39 cellular contexts compared by ENCODE assay signal in genomic region chr12:60419986-60420385, GRCh38.
"Had no signal": no experiment of that assay in that cellular context is flagged by ENCODE, and none has a peak within 500 bp of the region (broad histone marks: within the 10 kb centered on the region; RNA-seq: fewer than 3 reads in every experiment).

No MANE protein-coding gene starts in this region.

- H3K27ac ChIP-seq: adrenal gland, ascending aorta, body of pancreas, brain microvascular endothelial cell, breast epithelium, cardiac muscle cell had no signal

- H3K4me3 Mint-ChIP-seq: activated naive CD4-positive, alpha-beta T cell treated with anti-CD3 and anti-CD28 coated beads for 36 hours; activated naive CD4-positive, alpha-beta T cell treated with anti-CD3 and anti-CD28 coated beads, Interleukin-2, amount 10 ng/mL, durations not matched to agents 7 days and 5 days; activated naive CD4-positive, alpha-beta T cell treated with anti-CD3 and anti-CD28 coated beads, Interleukin-2, amount 50 U/mL, for 24 hours; activated naive CD8-positive, alpha-beta T cell; activated naive CD8-positive, alpha-beta T cell treated with anti-CD3 and anti-CD28 coated beads for 36 hours; activated naive CD8-positive, alpha-beta T cell treated with anti-CD3 and anti-CD28 coated beads, Interleukin-2, amount 10 ng/mL, durations not matched to agents 7 days and 5 days; activated naive CD8-positive, alpha-beta T cell treated with anti-CD3 and anti-CD28 coated beads, Interleukin-2, amount 50 U/mL, for 24 hours; activated T-cell treated with anti-CD3 and anti-CD28 coated beads, Interleukin-2, amount 50 U/mL, for 24 hours; activated T-cell treated with anti-CD3 and anti-CD28 coated beads, Interleukin-2, amount 50 U/mL, for 4 hours; activated T-cell treated with anti-CD3 and anti-CD28 coated beads, Interleukin-2, amount 50 U/mL, for 72 hours; activated T-helper 1 cell treated with anti-CD3 and anti-CD28 coated beads, Interleukin-12 subunit alpha, Interleukin-12 subunit beta, Interleukin-2, Interleukin-4 antibody, amounts not matched to agents 30 ng/mL and 10 ng/mL and 1 ng/mL, durations not matched to agents 14 hours and 24 hours and 36 hours; activated T-helper 17 cell treated with anti-CD3 and anti-CD28 coated beads, Interleukin-2, amount 50 U/mL, for 72 hours; brain; central memory CD8-positive, alpha-beta T cell had no signal

- H3K4me1 ChIP-seq: adrenal gland, ascending aorta, body of pancreas, breast epithelium had no signal

- H3K4me3 ChIP-seq: adrenal gland, ascending aorta, body of pancreas, breast epithelium, cardiac muscle cell had no signal

- H3K27me3 Mint-ChIP-seq: activated naive CD4-positive, alpha-beta T cell treated with anti-CD3 and anti-CD28 coated beads, Interleukin-2, amount 10 ng/mL, durations not matched to agents 7 days and 5 days; activated naive CD4-positive, alpha-beta T cell treated with anti-CD3 and anti-CD28 coated beads, Interleukin-2, amount 50 U/mL, for 24 hours; activated naive CD8-positive, alpha-beta T cell; activated naive CD8-positive, alpha-beta T cell treated with anti-CD3 and anti-CD28 coated beads for 36 hours; activated naive CD8-positive, alpha-beta T cell treated with anti-CD3 and anti-CD28 coated beads, Interleukin-2, amount 10 ng/mL, durations not matched to agents 7 days and 5 days; activated naive CD8-positive, alpha-beta T cell treated with anti-CD3 and anti-CD28 coated beads, Interleukin-2, amount 50 U/mL, for 24 hours; activated T-cell treated with anti-CD3 and anti-CD28 coated beads, Interleukin-2, amount 50 U/mL, for 24 hours; activated T-helper 17 cell treated with anti-CD3 and anti-CD28 coated beads, Interleukin-2, amount 50 U/mL, for 72 hours; brain; central memory CD8-positive, alpha-beta T cell had no signal

- DNase-seq: activated effector memory CD4-positive, alpha-beta T cell treated with anti-CD3 and anti-CD28 coated beads, Interleukin-2, amount 50 U/mL, for 16 hours; activated effector memory CD4-positive, alpha-beta T cell treated with Interleukin-2 at 50 U/mL for 16 hours; activated gamma-delta T cell; activated gamma-delta T cell treated with Interleukin-2 at 50 U/mL for 16 hours; activated naive CD4-positive, alpha-beta T cell; activated naive CD4-positive, alpha-beta T cell treated with anti-CD3 and anti-CD28 coated beads for 36 hours; activated naive CD4-positive, alpha-beta T cell treated with anti-CD3 and anti-CD28 coated beads, Interleukin-2, amount 10 ng/mL, durations not matched to agents 7 days and 5 days; activated naive CD4-positive, alpha-beta T cell treated with anti-CD3 and anti-CD28 coated beads, Interleukin-2, amount 50 U/mL, for 16 hours; activated naive CD4-positive, alpha-beta T cell treated with Interleukin-2 at 50 U/mL for 16 hours; activated naive CD8-positive, alpha-beta T cell treated with anti-CD3 and anti-CD28 coated beads for 36 hours; activated naive CD8-positive, alpha-beta T cell treated with anti-CD3 and anti-CD28 coated beads, Interleukin-2, amount 10 ng/mL, durations not matched to agents 7 days and 5 days; activated naive CD8-positive, alpha-beta T cell treated with anti-CD3 and anti-CD28 coated beads, Interleukin-2, amount 50 U/mL, for 24 hours; activated T-cell treated with anti-CD3 and anti-CD28 coated beads, Interleukin-2, amount 50 U/mL, for 1 hour; activated T-cell treated with anti-CD3 and anti-CD28 coated beads, Interleukin-2, amount 50 U/mL, for 24 hours; activated T-cell treated with anti-CD3 and anti-CD28 coated beads, Interleukin-2, amount 50 U/mL, for 4 hours; activated T-cell treated with anti-CD3 and anti-CD28 coated beads, Interleukin-2, amount 50 U/mL, for 48 hours; activated T-cell treated with anti-CD3 and anti-CD28 coated beads, Interleukin-2, amount 50 U/mL, for 72 hours; adrenal gland; amniotic stem cell; amygdala; anterior cingulate cortex; aorta; body of pancreas; brain microvascular endothelial cell; caudate nucleus; central memory CD4-positive, alpha-beta T cell; cerebellar nuclear complex had no signal

- H3K9me3 Mint-ChIP-seq: activated T-helper 17 cell treated with anti-CD3 and anti-CD28 coated beads, Interleukin-2, amount 50 U/mL, for 72 hours had no signal

- H3K36me3 Mint-ChIP-seq: activated naive CD4-positive, alpha-beta T cell treated with anti-CD3 and anti-CD28 coated beads, Interleukin-2, amount 10 ng/mL, durations not matched to agents 7 days and 5 days; activated naive CD4-positive, alpha-beta T cell treated with anti-CD3 and anti-CD28 coated beads, Interleukin-2, amount 50 U/mL, for 24 hours; activated naive CD4-positive, alpha-beta T cell treated with anti-CD3 and anti-CD28 coated beads, Interleukin-2, amount 50 U/mL, for 72 hours; activated naive CD8-positive, alpha-beta T cell; activated naive CD8-positive, alpha-beta T cell treated with anti-CD3 and anti-CD28 coated beads for 36 hours; activated naive CD8-positive, alpha-beta T cell treated with anti-CD3 and anti-CD28 coated beads, Interleukin-2, amount 10 ng/mL, durations not matched to agents 7 days and 5 days; brain had no signal

- H3K27me3 ChIP-seq: adrenal gland, ascending aorta, body of pancreas, brain microvascular endothelial cell, breast epithelium, cardiac muscle cell had no signal

- H3K27ac Mint-ChIP-seq: activated naive CD4-positive, alpha-beta T cell treated with anti-CD3 and anti-CD28 coated beads for 36 hours; activated naive CD4-positive, alpha-beta T cell treated with anti-CD3 and anti-CD28 coated beads, Interleukin-2, amount 10 ng/mL, durations not matched to agents 7 days and 5 days; activated naive CD4-positive, alpha-beta T cell treated with anti-CD3 and anti-CD28 coated beads, Interleukin-2, amount 50 U/mL, for 24 hours; activated naive CD4-positive, alpha-beta T cell treated with anti-CD3 and anti-CD28 coated beads, Interleukin-2, amount 50 U/mL, for 72 hours; activated naive CD8-positive, alpha-beta T cell; activated naive CD8-positive, alpha-beta T cell treated with anti-CD3 and anti-CD28 coated beads for 36 hours; activated naive CD8-positive, alpha-beta T cell treated with anti-CD3 and anti-CD28 coated beads, Interleukin-2, amount 10 ng/mL, durations not matched to agents 7 days and 5 days; activated naive CD8-positive, alpha-beta T cell treated with anti-CD3 and anti-CD28 coated beads, Interleukin-2, amount 50 U/mL, for 24 hours; activated T-cell treated with anti-CD3 and anti-CD28 coated beads, Interleukin-2, amount 50 U/mL, for 24 hours; activated T-cell treated with anti-CD3 and anti-CD28 coated beads, Interleukin-2, amount 50 U/mL, for 72 hours; activated T-helper 1 cell treated with anti-CD3 and anti-CD28 coated beads, Interleukin-12 subunit alpha, Interleukin-12 subunit beta, Interleukin-2, Interleukin-4 antibody, amounts not matched to agents 30 ng/mL and 10 ng/mL and 1 ng/mL, durations not matched to agents 14 hours and 24 hours and 36 hours; activated T-helper 17 cell treated with anti-CD3 and anti-CD28 coated beads, Interleukin-2, amount 50 U/mL, for 72 hours; activated T-helper 2 cell treated with anti-CD3 and anti-CD28 coated beads, Interferon-gamma antibody, Interleukin-2, Interleukin-4, amounts not matched to agents 10 μg/mL and 5 μg/mL and 100 μg/mL, durations not matched to agents 14 hours and 24 hours and 36 hours; brain had no signal

- H3K36me3 ChIP-seq: adrenal gland, ascending aorta, brain microvascular endothelial cell, cardiac muscle cell had no signal

- FAIRE-seq: bronchial epithelial cell had no signal

- H3K9me3 ChIP-seq: adrenal gland, body of pancreas had no signal

- ATAC-seq: activated naive CD4-positive, alpha-beta T cell treated with anti-CD3 and anti-CD28 coated beads, Interleukin-2, amount 50 U/mL, for 72 hours; activated naive CD8-positive, alpha-beta T cell treated with anti-CD3 and anti-CD28 coated beads, Interleukin-2, amount 50 U/mL, for 24 hours; activated T-cell treated with anti-CD3 and anti-CD28 coated beads, Interleukin-2, amount 50 U/mL, for 4 hours; activated T-cell treated with anti-CD3 and anti-CD28 coated beads, Interleukin-2, amount 50 U/mL, for 72 hours; activated T-helper 17 cell treated with anti-CD3 and anti-CD28 coated beads, Interleukin-2, amount 50 U/mL, for 72 hours; body of pancreas had no signal

- H3K4me1 Mint-ChIP-seq: activated naive CD4-positive, alpha-beta T cell treated with anti-CD3 and anti-CD28 coated beads, Interleukin-2, amount 10 ng/mL, durations not matched to agents 7 days and 5 days; activated naive CD4-positive, alpha-beta T cell treated with anti-CD3 and anti-CD28 coated beads, Interleukin-2, amount 50 U/mL, for 24 hours; activated naive CD8-positive, alpha-beta T cell treated with anti-CD3 and anti-CD28 coated beads for 36 hours; activated naive CD8-positive, alpha-beta T cell treated with anti-CD3 and anti-CD28 coated beads, Interleukin-2, amount 10 ng/mL, durations not matched to agents 7 days and 5 days; activated naive CD8-positive, alpha-beta T cell treated with anti-CD3 and anti-CD28 coated beads, Interleukin-2, amount 50 U/mL, for 24 hours; activated T-helper 17 cell treated with anti-CD3 and anti-CD28 coated beads, Interleukin-2, amount 50 U/mL, for 72 hours; brain; central memory CD8-positive, alpha-beta T cell had no signal
